ENCODE assay signal across 34 cellular contexts in genomic region chr6:20477485-20477884, GRCh38.
"Had no signal": no experiment of that assay in that cellular context is flagged by ENCODE, and none has a peak within 500 bp of the region (broad histone marks: within the 10 kb centered on the region; RNA-seq: fewer than 3 reads in every experiment).

No MANE protein-coding gene starts in this region.

- H3K27ac Mint-ChIP-seq: activated CD4-positive, alpha-beta memory T cell treated with anti-CD3 and anti-CD28 coated beads for 36 hours; activated CD4-positive, alpha-beta T cell treated with anti-CD3 and anti-CD28 coated beads for 36 hours; activated CD4-positive, alpha-beta T cell treated with anti-CD3 and anti-CD28 coated beads, Interleukin-2, amount 10 ng/mL, durations not matched to agents 24 days and 14 days; activated CD8-positive, alpha-beta memory T cell treated with anti-CD3 and anti-CD28 coated beads, Interleukin-2, amount 10 ng/mL, durations not matched to agents 7 days and 5 days; activated CD8-positive, alpha-beta T cell treated with anti-CD3 and anti-CD28 coated beads, Interleukin-2, amount 10 ng/mL, durations not matched to agents 7 days and 5 days; activated naive CD4-positive, alpha-beta T cell treated with anti-CD3 and anti-CD28 coated beads for 36 hours; activated naive CD4-positive, alpha-beta T cell treated with anti-CD3 and anti-CD28 coated beads, Interleukin-2, amount 50 U/mL, for 24 hours; activated naive CD8-positive, alpha-beta T cell treated with anti-CD3 and anti-CD28 coated beads for 36 hours; activated naive CD8-positive, alpha-beta T cell treated with anti-CD3 and anti-CD28 coated beads, Interleukin-2, amount 50 U/mL, for 24 hours; activated T-helper 1 cell treated with anti-CD3 and anti-CD28 coated beads, Interleukin-12 subunit alpha, Interleukin-12 subunit beta, Interleukin-2, Interleukin-4 antibody, amounts not matched to agents 30 ng/mL and 10 ng/mL and 1 ng/mL, durations not matched to agents 14 hours and 24 hours and 36 hours; activated T-helper 2 cell treated with anti-CD3 and anti-CD28 coated beads, Interferon-gamma antibody, Interleukin-2, Interleukin-4, amounts not matched to agents 10 μg/mL and 5 μg/mL and 100 μg/mL, durations not matched to agents 14 hours and 24 hours and 36 hours; brain; dendritic cell treated with granulocyte-macrophage colony-stimulating factor and Interleukin-4, amounts not matched to agents 40 ng/mL and 50 ng/mL, for 4 days had no signal

- H3K27me3 Mint-ChIP-seq: activated CD4-positive, alpha-beta memory T cell treated with anti-CD3 and anti-CD28 coated beads for 36 hours; activated CD4-positive, alpha-beta T cell treated with anti-CD3 and anti-CD28 coated beads for 36 hours; activated CD4-positive, alpha-beta T cell treated with anti-CD3 and anti-CD28 coated beads, Interleukin-2, amount 10 ng/mL, durations not matched to agents 24 days and 14 days; activated CD8-positive, alpha-beta memory T cell treated with anti-CD3 and anti-CD28 coated beads, Interleukin-2, amount 10 ng/mL, durations not matched to agents 7 days and 5 days; activated naive CD4-positive, alpha-beta T cell treated with anti-CD3 and anti-CD28 coated beads, Interleukin-2, amount 50 U/mL, for 24 hours; activated naive CD8-positive, alpha-beta T cell treated with anti-CD3 and anti-CD28 coated beads for 36 hours; activated naive CD8-positive, alpha-beta T cell treated with anti-CD3 and anti-CD28 coated beads, Interleukin-2, amount 50 U/mL, for 24 hours; brain; dendritic cell treated with granulocyte-macrophage colony-stimulating factor and Interleukin-4, amounts not matched to agents 40 ng/mL and 50 ng/mL, for 4 days had no signal

- H3K4me3 Mint-ChIP-seq: activated CD4-positive, alpha-beta memory T cell treated with anti-CD3 and anti-CD28 coated beads for 36 hours; activated CD4-positive, alpha-beta T cell treated with anti-CD3 and anti-CD28 coated beads for 36 hours; activated CD4-positive, alpha-beta T cell treated with anti-CD3 and anti-CD28 coated beads, Interleukin-2, amount 10 ng/mL, durations not matched to agents 24 days and 14 days; activated CD8-positive, alpha-beta memory T cell treated with anti-CD3 and anti-CD28 coated beads, Interleukin-2, amount 10 ng/mL, durations not matched to agents 7 days and 5 days; activated CD8-positive, alpha-beta T cell treated with anti-CD3 and anti-CD28 coated beads, Interleukin-2, amount 10 ng/mL, durations not matched to agents 7 days and 5 days; activated naive CD4-positive, alpha-beta T cell treated with anti-CD3 and anti-CD28 coated beads for 36 hours; activated naive CD4-positive, alpha-beta T cell treated with anti-CD3 and anti-CD28 coated beads, Interleukin-2, amount 50 U/mL, for 24 hours; activated naive CD8-positive, alpha-beta T cell treated with anti-CD3 and anti-CD28 coated beads for 36 hours; activated naive CD8-positive, alpha-beta T cell treated with anti-CD3 and anti-CD28 coated beads, Interleukin-2, amount 50 U/mL, for 24 hours; activated T-helper 1 cell treated with anti-CD3 and anti-CD28 coated beads, Interleukin-12 subunit alpha, Interleukin-12 subunit beta, Interleukin-2, Interleukin-4 antibody, amounts not matched to agents 30 ng/mL and 10 ng/mL and 1 ng/mL, durations not matched to agents 14 hours and 24 hours and 36 hours; brain; dendritic cell treated with granulocyte-macrophage colony-stimulating factor and Interleukin-4, amounts not matched to agents 40 ng/mL and 50 ng/mL, for 4 days had no signal

- ATAC-seq: activated CD4-positive, alpha-beta T cell treated with anti-CD3 and anti-CD28 coated beads for 36 hours; activated CD8-positive, alpha-beta memory T cell treated with anti-CD3 and anti-CD28 coated beads, Interleukin-2, amount 10 ng/mL, durations not matched to agents 7 days and 5 days; activated CD8-positive, alpha-beta T cell treated with anti-CD3 and anti-CD28 coated beads, Interleukin-2, amount 10 ng/mL, durations not matched to agents 7 days and 5 days; activated naive CD8-positive, alpha-beta T cell treated with anti-CD3 and anti-CD28 coated beads, Interleukin-2, amount 50 U/mL, for 24 hours; foreskin keratinocyte; gastrocnemius medialis had no signal

- H3K4me1 Mint-ChIP-seq: activated CD4-positive, alpha-beta T cell treated with anti-CD3 and anti-CD28 coated beads for 36 hours; activated naive CD4-positive, alpha-beta T cell treated with anti-CD3 and anti-CD28 coated beads, Interleukin-2, amount 50 U/mL, for 24 hours had no signal

- H3K9me3 Mint-ChIP-seq: activated CD4-positive, alpha-beta memory T cell treated with anti-CD3 and anti-CD28 coated beads for 36 hours; activated CD4-positive, alpha-beta T cell treated with anti-CD3 and anti-CD28 coated beads, Interleukin-2, amount 10 ng/mL, durations not matched to agents 24 days and 14 days; activated naive CD4-positive, alpha-beta T cell treated with anti-CD3 and anti-CD28 coated beads for 36 hours; activated naive CD4-positive, alpha-beta T cell treated with anti-CD3 and anti-CD28 coated beads, Interleukin-2, amount 50 U/mL, for 24 hours; activated naive CD8-positive, alpha-beta T cell treated with anti-CD3 and anti-CD28 coated beads for 36 hours; activated naive CD8-positive, alpha-beta T cell treated with anti-CD3 and anti-CD28 coated beads, Interleukin-2, amount 50 U/mL, for 24 hours; activated T-helper 1 cell treated with anti-CD3 and anti-CD28 coated beads, Interleukin-12 subunit alpha, Interleukin-12 subunit beta, Interleukin-2, Interleukin-4 antibody, amounts not matched to agents 30 ng/mL and 10 ng/mL and 1 ng/mL, durations not matched to agents 14 hours and 24 hours and 36 hours; activated T-helper 2 cell treated with anti-CD3 and anti-CD28 coated beads, Interferon-gamma antibody, Interleukin-2, Interleukin-4, amounts not matched to agents 10 μg/mL and 5 μg/mL and 100 μg/mL, durations not matched to agents 14 hours and 24 hours and 36 hours; brain; dendritic cell treated with granulocyte-macrophage colony-stimulating factor and Interleukin-4, amounts not matched to agents 40 ng/mL and 50 ng/mL, for 4 days had no signal

- DNase-seq: activated CD4-positive, alpha-beta memory T cell treated with anti-CD3 and anti-CD28 coated beads for 36 hours; activated CD4-positive, alpha-beta T cell treated with anti-CD3 and anti-CD28 coated beads for 36 hours; activated CD4-positive, alpha-beta T cell treated with anti-CD3 and anti-CD28 coated beads, Interleukin-2, amount 10 ng/mL, durations not matched to agents 24 days and 14 days; activated CD4-positive, CD25-positive, alpha-beta regulatory T cell; activated CD4-positive, CD25-positive, alpha-beta regulatory T cell treated with anti-CD3 and anti-CD28 coated beads, Interleukin-2, amount 50 U/mL, for 72 hours; activated CD8-positive, alpha-beta memory T cell treated with anti-CD3 and anti-CD28 coated beads, Interleukin-2, amount 10 ng/mL, durations not matched to agents 7 days and 5 days; activated CD8-positive, alpha-beta memory T cell treated with anti-CD3 and anti-CD28 coated beads, Interleukin-2, amount 50 U/mL, for 4 hours; activated CD8-positive, alpha-beta T cell treated with anti-CD3 and anti-CD28 coated beads, Interleukin-2, amount 10 ng/mL, durations not matched to agents 7 days and 5 days; activated effector memory CD4-positive, alpha-beta T cell treated with anti-CD3 and anti-CD28 coated beads, Interleukin-2, amount 50 U/mL, for 16 hours; activated naive CD4-positive, alpha-beta T cell treated with anti-CD3 and anti-CD28 coated beads for 36 hours; activated naive CD8-positive, alpha-beta T cell treated with anti-CD3 and anti-CD28 coated beads for 36 hours; activated naive CD8-positive, alpha-beta T cell treated with anti-CD3 and anti-CD28 coated beads, Interleukin-2, amount 50 U/mL, for 24 hours; activated T-cell treated with anti-CD3 and anti-CD28 coated beads, Interleukin-2, amount 50 U/mL, for 1 hour; activated T-cell treated with anti-CD3 and anti-CD28 coated beads, Interleukin-2, amount 50 U/mL, for 48 hours; adrenal gland; amygdala; aorta; central memory CD4-positive, alpha-beta T cell; dorsolateral prefrontal cortex; effector memory CD4-positive, alpha-beta T cell; erythroblast; foreskin keratinocyte; gastrocnemius medialis; glutamatergic neuron; T-helper 2 cell had no signal

- H3K4me3 ChIP-seq: adrenal gland, breast epithelium, cardiac muscle cell, coronary artery, dorsolateral prefrontal cortex, esophagus muscularis mucosa, gastrocnemius medialis had no signal
